Comparison of ENCODE assay signal across 10 cellular contexts in genomic region chr10:62054825-62055224, GRCh38.
DNase-seq lines count a peak whose midpoint lies in the region; ATAC-seq and TF ChIP-seq lines count a peak whose summit lies in the region.
"Had no signal": no experiment of that assay in that cellular context is flagged by ENCODE, and none has a peak within 500 bp of the region (broad histone marks: within the 10 kb centered on the region; RNA-seq: fewer than 3 reads in every experiment).

No MANE protein-coding gene starts in this region.

- no peaks in the 10 kb centered on the region for H3K9me3 ChIP-seq in sigmoid colon

- intact Hi-C loops in sigmoid colon (cut with DNase I): loop anchor here (10.0 kb wide), 2 partner anchors 390 to 1240 kb away; partner anchors contain the start of gene CABCOCO1

- H3K4me1 Mint-ChIP-seq in activated naive CD8-positive, alpha-beta T cell treated with anti-CD3 and anti-CD28 coated beads for 36 hours: peaks cover 50% of the 10 kb centered on the region

- no peaks in the 10 kb centered on the region for H3K9me3 Mint-ChIP-seq in activated naive CD8-positive, alpha-beta T cell treated with anti-CD3 and anti-CD28 coated beads for 36 hours

- no peaks in the 10 kb centered on the region for H3K27me3 Mint-ChIP-seq in activated naive CD8-positive, alpha-beta T cell treated with anti-CD3 and anti-CD28 coated beads for 36 hours

- TF ChIP-seq EP300 in sigmoid colon (IDR thresholded peaks at IDR 0.05): no peak

- ATAC-seq in GM21723 (IDR thresholded peaks at IDR 0.05; ENCODE audit: unreplicated experiment): peak; percentile 35

- peaks cover 90% of the 10 kb centered on the region for H3K36me3 Mint-ChIP-seq in activated naive CD8-positive, alpha-beta T cell treated with anti-CD3 and anti-CD28 coated beads for 36 hours

- H3K36me3 ChIP-seq in GM06990 (ENCODE audit: control insufficient read depth, insufficient read depth, low read length) (peaks cover 15% of the 10 kb centered on the region), sigmoid colon (peaks cover 4 to 46% (median 9%) of the 10 kb centered on the region in 4 donors)

- 70 to 91% methylated on average over 1 of the region's 1 CpG for WGBS in sigmoid colon, 2 donors

- TF ChIP-seq CTCF in GM06990 (IDR thresholded peaks at IDR 0.05; ENCODE audit: insufficient read depth, low read length, poor library complexity, severe bottlenecking) (no peak), sigmoid colon (IDR thresholded peaks at IDR 0.05) (no peak)

- DNase-seq in GM06990 (ENCODE audit: extremely low read depth, insufficient read length): peak; percentile 40
- no peak for DNase-seq in activated naive CD8-positive, alpha-beta T cell treated with anti-CD3 and anti-CD28 coated beads for 36 hours
- DNase-seq in sigmoid colon: no peak
- DNase-seq in anterior cingulate cortex (lab: John Stamatoyannopoulos, UW): no peak
- DNase-seq in NCI-H1436 treated with DMSO at 0.1 percent for 48 hours (lab: John Stamatoyannopoulos, UW): no peak
- no peak for DNase-seq in NCI-H748 (lab: John Stamatoyannopoulos, UW; ENCODE audit: unreplicated experiment)
- DNase-seq in SW480 (ENCODE audit: low spot score): no peak
- DNase-seq: cerebellar nuclear complex, midbrain had no signal

- no peak for TF ChIP-seq POLR2A in sigmoid colon (IDR thresholded peaks at IDR 0.05)

- H3K27ac Mint-ChIP-seq in activated naive CD8-positive, alpha-beta T cell treated with anti-CD3 and anti-CD28 coated beads for 36 hours: peak overlapping the region; percentile 87

- no peak overlapping the region for H3K4me3 Mint-ChIP-seq in activated naive CD8-positive, alpha-beta T cell treated with anti-CD3 and anti-CD28 coated beads for 36 hours

- H3K27ac ChIP-seq in sigmoid colon: peak overlapping the region; percentile 67 to 95 (median 86)

- H3K4me3 ChIP-seq in GM06990 (replicated peaks; ENCODE audit: low read depth, low read length): peak overlapping the region; percentile 44
- H3K4me3 ChIP-seq in sigmoid colon: peak overlapping the region in 2 of 4 donors; percentile 5 to 6

- peaks cover 0 to 87% (median 80%) of the 10 kb centered on the region in 4 donors for H3K4me1 ChIP-seq in sigmoid colon

- H3K27me3 ChIP-seq in GM06990 (replicated peaks; ENCODE audit: control insufficient read depth, insufficient read depth, low read length): no peaks in the 10 kb centered on the region
- no peaks in the 10 kb centered on the region for H3K27me3 ChIP-seq in sigmoid colon
